20 cellular contexts compared by ENCODE assay signal in genomic region chr20:45851501-45851900, GRCh38. TPM values are rescaled to one million over a fixed set of nuclear protein-coding genes. Genes with fewer than 3 reads are reported as not detected.
DNase-seq lines count a peak whose midpoint lies in the region; ATAC-seq, FAIRE-seq and TF ChIP-seq lines count a peak whose summit lies in the region.
"Had no signal": no experiment of that assay in that cellular context is flagged by ENCODE, and none has a peak within 500 bp of the region (broad histone marks: within the 10 kb centered on the region; RNA-seq: fewer than 3 reads in every experiment).

No MANE protein-coding gene starts in this region.

- H3K36me3 Mint-ChIP-seq in GM23338 (ENCODE audit: low read depth), result peaks cover 32% of the 10 kb centered on the region

- no peak for FAIRE-seq in K562 (lab: Jason Lieb, UNC)
- FAIRE-seq: G401.6 had no signal

- no peaks in the 10 kb centered on the region for H3K9me1 ChIP-seq in K562 (ENCODE audit: control insufficient read depth, insufficient read depth, low read length)

- no peak overlapping the region for H3K4me3 ChIP-seq in GM23338
- H3K4me3 ChIP-seq in K562, result no peak overlapping the region
- H3K4me3 ChIP-seq: PC-9, SJSA1 had no signal

- TF ChIP-seq EP300 in K562 (IDR thresholded peaks at IDR 0.05; ENCODE audit: low read length), result no peak

- no peak for TF ChIP-seq RAD21 in K562 (CRISPR knock-in tag; conservative IDR thresholded peaks at IDR 0.05 in 1 of 2, IDR thresholded peaks at IDR 0.05 in 1 of 2)

- peaks cover 5% of the 10 kb centered on the region for H3K9me3 ChIP-seq in K562 (replicated peaks; ENCODE audit: control insufficient read depth, insufficient read depth, low read depth, low read length)
- H3K9me3 ChIP-seq: Caco-2, SJSA1 had no signal

- H3K79me2 ChIP-seq in GM23338 (replicated peaks; ENCODE audit: insufficient read depth) (peaks cover 32% of the 10 kb centered on the region), K562 (ENCODE audit: control insufficient read depth, insufficient read depth, low read length) (peaks cover 8% of the 10 kb centered on the region)

- H3K27ac ChIP-seq in GM23338 (ENCODE audit: low read depth) (peak overlapping the region; percentile 75; the same call in 1 of the 2 replicates), K562 (ENCODE audit: extremely low read depth, low read depth, low read length) (peak overlapping the region; percentile 63)
- H3K27ac ChIP-seq: C4-2B, KMS-11, PC-9, SJSA1 had no signal

- H3K4me1 Mint-ChIP-seq in GM23338, result peaks cover 41% of the 10 kb centered on the region

- H3K9ac ChIP-seq in K562 (ENCODE audit: insufficient read depth in 1 of 2, low read depth in 2 of 2, low read length in 2 of 2), result peak overlapping the region in 1 of 2 experiments; percentile 6; a peak in 1 of 4 replicates
- H3K9ac ChIP-seq: KMS-11 had no signal

- no peak overlapping the region for H3K27ac Mint-ChIP-seq in GM23338
- H3K27ac Mint-ChIP-seq: B cell; CD8-positive, alpha-beta T cell had no signal

- no peak overlapping the region for H3K4me3 Mint-ChIP-seq in GM23338
- H3K4me3 Mint-ChIP-seq: B cell; CD8-positive, alpha-beta T cell had no signal

- H3F3A ChIP-seq in GM23338 (replicated peaks; ENCODE audit: low read depth), result no peaks in the 10 kb centered on the region; the same call in 1 of the 2 replicates

- H3K27me3 Mint-ChIP-seq in GM23338 (ENCODE audit: insufficient read depth, low read depth, poor library complexity), result peaks cover 12% of the 10 kb centered on the region
- H3K27me3 Mint-ChIP-seq: B cell had no signal

- no peak for TF ChIP-seq CTCF in GM23338 (conservative IDR thresholded peaks at IDR 0.05; ENCODE audit: low read depth in 2 of 2)
- TF ChIP-seq CTCF in K562 (IDR thresholded peaks at IDR 0.05 in 2 of 3, conservative IDR thresholded peaks at IDR 0.05 in 1 of 3; ENCODE audit: insufficient read depth in 2 of 3, low read depth in 1 of 3, low read length in 3 of 3), result no peak

- peaks cover 6% of the 10 kb centered on the region; the same call in 1 of the 2 replicates for H3K36me3 ChIP-seq in GM23338 (ENCODE audit: insufficient read depth)
- peaks cover 14% of the 10 kb centered on the region; the same call in 2 of the 3 replicates for H3K36me3 ChIP-seq in K562 (ENCODE audit: control insufficient read depth, insufficient read depth, low read length)

- ATAC-seq in GM23338 (no peak), K562 (no peak), GM18517 (IDR thresholded peaks at IDR 0.05; ENCODE audit: unreplicated experiment) (no peak)
- ATAC-seq: CD8-positive, alpha-beta T cell had no signal

- no peaks in the 10 kb centered on the region for H3K9me2 ChIP-seq in GM23338 (ENCODE audit: insufficient read depth)

- no peak overlapping the region for H2AFZ ChIP-seq in GM23338
- no peak overlapping the region for H2AFZ ChIP-seq in K562 (ENCODE audit: low read depth, low read length)
- H2AFZ ChIP-seq: PC-9 had no signal

- POLR2A ChIA-PET in K562 (lab: Yijun Ruan, JAX), result interaction anchor here (0.7 to 2.3 kb wide), 3 partner anchors 10 to 44 kb away, joined by 3 to 19 read pairs (median 3); no protein-coding TSS in a partner anchor

- in situ Hi-C loops in K562 (cut with MboI), result no loop called here

- H4K20me1 ChIP-seq in GM23338 (replicated peaks; ENCODE audit: insufficient read depth) (no peaks in the 10 kb centered on the region), K562 (replicated peaks; ENCODE audit: control insufficient read depth, insufficient read depth, low read length) (no peaks in the 10 kb centered on the region)

- TF ChIP-seq POLR2A in K562 (conservative IDR thresholded peaks at IDR 0.05), result no peak

- no peaks in the 10 kb centered on the region for H3K9me3 Mint-ChIP-seq in GM23338
- H3K9me3 Mint-ChIP-seq: CD8-positive, alpha-beta T cell had no signal

- peak overlapping the region; percentile 40; the same call in 1 of the 2 replicates for H3K4me2 ChIP-seq in GM23338
- peak overlapping the region; percentile 33 for H3K4me2 ChIP-seq in K562 (ENCODE audit: insufficient read depth, low read length)
- H3K4me2 ChIP-seq: KMS-11, PC-9 had no signal

- CTCF ChIA-PET in K562 (lab: Yijun Ruan, JAX; ENCODE audit: low intra/inter-chr PET ratio), result no interaction called here

- H3K27me3 ChIP-seq in GM23338 (ENCODE audit: insufficient read depth) (no peaks in the 10 kb centered on the region), K562 (ENCODE audit: control insufficient read depth in 2 of 2, insufficient read depth in 2 of 2, low read length in 2 of 2) (no peaks in the 10 kb centered on the region)
- H3K27me3 ChIP-seq: SJSA1 had no signal

- intact Hi-C loops in K562 (cut with micrococcal nuclease), result no loop called here

- H3K4me1 ChIP-seq in GM23338 (ENCODE audit: insufficient read depth) (peaks cover 35% of the 10 kb centered on the region), K562 (replicated peaks in 1 of 2; ENCODE audit: control insufficient read depth in 2 of 2, insufficient read depth in 2 of 2, low read length in 2 of 2) (peaks cover 18 to 23% of the 10 kb centered on the region in 2 experiments; a peak in 4 of 5 replicates)

- DNase-seq in GM23338 (ENCODE audit: low spot score), result no peak
- DNase-seq in K562 (ENCODE audit: extremely low read depth in 1 of 4, low spot score in 3 of 4), result no peak
- DNase-seq: Caco-2; CD8-positive, alpha-beta T cell; GOT3; HCEC 1CT; IMR-90; MM.1S; NCI-H2029; NCI-H446; NCI-H524 treated with DMSO at 0.1 percent for 48 hours; NCI-H774; PC-9 had no signal

- BruUV-seq in K562 (replicated peaks; lab: Mats Ljungman, UMichigan), result no TSS peak

RNA-seq across cellular contexts. Expression of gene ACOT8, which starts 5.7 kb away (rescaled TPM):
- 55.6 and 75.2 TPM in 2 replicates for total RNA-seq in GM23338 (2014; rRNA removed; shearing (Covaris generic))
- polyA plus RNA-seq in GM23338 (2016; fragmentation: Nextera tagmentation; extraction: Ambion mirVana) (42.0 and 43.1 TPM in 2 replicates), K562 (2011; rRNA removed) (34.9 and 48.0 TPM in 2 replicates), K562 (2014; fragmentation: Illumina TruSeq; extraction: Trizol) (20.7 and 25.8 TPM in 2 replicates), K562 (2014; fragmentation: Nextera tagmentation; extraction: Ambion mirVana) (10 to 100 TPM in 1 of 2 experiments, 1 to 10 TPM in 1; 8.2 to 14.9 TPM), K562 (2014; rRNA removed) (46.7 and 49.5 TPM in 2 replicates)
- total RNA-seq in K562 (2011; cell fraction: chromatin; rRNA removed; ENCODE audit: low replicate concordance), result 26.4 and 48.0 TPM in 2 replicates
- 49.1 and 51.5 TPM in 2 replicates for total RNA-seq in K562 (2011; cell fraction: nucleolus; rRNA removed)
- total RNA-seq in K562 (2011; cell fraction: nucleoplasm; rRNA removed), result 48.7 and 49.7 TPM in 2 replicates
- total RNA-seq in K562 (2014; rRNA removed) (36.7 and 49.8 TPM in 2 replicates), K562 (2014; rRNA removed; fragmentation: Illumina TruSeq; extraction: Trizol) (11.9 and 13.0 TPM in 2 replicates), K562 (2015; rRNA removed; fragmentation: Illumina TruSeq; extraction: Trizol) (18.3 and 20.3 TPM in 2 replicates), K562 (2021) (24.5 and 28.5 TPM in 2 replicates)
- 75.9 and 83.3 TPM in 2 replicates for polyA plus RNA-seq in K562 (2011; cell fraction: cytosol; rRNA removed)
- 61.2 and 65.3 TPM in 2 replicates for polyA plus RNA-seq in K562 (2011; cell fraction: nucleus; rRNA removed)
- polyA plus RNA-seq in K562 (2012), result 25.1 and 57.1 TPM in 2 replicates
- 16.0 and 16.3 TPM in 2 replicates for polyA minus RNA-seq in K562 (2011; rRNA and poly(A)+ RNA removed)
- 17.0 and 19.4 TPM in 2 replicates for polyA minus RNA-seq in K562 (2011; cell fraction: cytosol; rRNA and poly(A)+ RNA removed)
- polyA minus RNA-seq in K562 (2011; cell fraction: nucleus; rRNA and poly(A)+ RNA removed), result 22.6 and 28.4 TPM in 2 replicates

RNA-seq across cellular contexts. Expression of gene ZSWIM3, which starts 5.9 kb away (rescaled TPM):
- total RNA-seq in GM23338 (2014; rRNA removed; shearing (Covaris generic)), result 7.5 and 8.2 TPM in 2 replicates
- polyA plus RNA-seq in GM23338 (2016; fragmentation: Nextera tagmentation; extraction: Ambion mirVana), result 2.0 and 3.0 TPM in 2 replicates
- total RNA-seq in K562 (2011; cell fraction: chromatin; rRNA removed; ENCODE audit: low replicate concordance), result 3.7 and 6.4 TPM in 2 replicates
- total RNA-seq in K562 (2011; cell fraction: nucleolus; rRNA removed), result 4.2 and 5.5 TPM in 2 replicates
- 3.1 and 3.6 TPM in 2 replicates for total RNA-seq in K562 (2011; cell fraction: nucleoplasm; rRNA removed)
- 2.4 and 2.7 TPM in 2 replicates for total RNA-seq in K562 (2014; rRNA removed)
- 2.6 and 2.8 TPM in 2 replicates for total RNA-seq in K562 (2014; rRNA removed; fragmentation: Illumina TruSeq; extraction: Trizol)
- total RNA-seq in K562 (2015; rRNA removed; fragmentation: Illumina TruSeq; extraction: Trizol), result 3.6 and 4.0 TPM in 2 replicates
- total RNA-seq in K562 (2021), result 2.5 and 2.9 TPM in 2 replicates
- polyA plus RNA-seq in K562 (2011; rRNA removed), result 4.3 and 5.4 TPM in 2 replicates
- polyA plus RNA-seq in K562 (2011; cell fraction: cytosol; rRNA removed), result 4.5 and 4.6 TPM in 2 replicates
- polyA plus RNA-seq in K562 (2011; cell fraction: nucleus; rRNA removed), result 3.4 and 3.6 TPM in 2 replicates
- polyA plus RNA-seq in K562 (2012), result 2.2 and 3.5 TPM in 2 replicates
- 2.6 and 3.0 TPM in 2 replicates for polyA plus RNA-seq in K562 (2014; fragmentation: Illumina TruSeq; extraction: Trizol)
- 1 to 10 TPM; 1.7 to 1.8 TPM for polyA plus RNA-seq in K562 (2014; fragmentation: Nextera tagmentation; extraction: Ambion mirVana)
- 1.8 and 3.7 TPM in 2 replicates for polyA plus RNA-seq in K562 (2014; rRNA removed)
- 7.4 and 7.9 TPM in 2 replicates for polyA minus RNA-seq in K562 (2011; rRNA and poly(A)+ RNA removed)
- polyA minus RNA-seq in K562 (2011; cell fraction: cytosol; rRNA and poly(A)+ RNA removed), result 3.4 and 4.7 TPM in 2 replicates
- 0.81 and 3.1 TPM in 2 replicates for polyA minus RNA-seq in K562 (2011; cell fraction: nucleus; rRNA and poly(A)+ RNA removed)

RNA-seq across cellular contexts. Expression of gene SNX21, which starts 17.9 kb away (rescaled TPM):
- 26.7 and 31.5 TPM in 2 replicates for total RNA-seq in GM23338 (2014; rRNA removed; shearing (Covaris generic))
- polyA plus RNA-seq in GM23338 (2016; fragmentation: Nextera tagmentation; extraction: Ambion mirVana) (13.3 and 15.5 TPM in 2 replicates), K562 (2011; rRNA removed) (0.18 TPM in 2 replicates), K562 (2014; fragmentation: Illumina TruSeq; extraction: Trizol) (0.22 and 0.26 TPM in 2 replicates), K562 (2014; fragmentation: Nextera tagmentation; extraction: Ambion mirVana) (under 1 TPM; 0.10 to 0.42 TPM), K562 (2014; rRNA removed) (0.58 and 1.2 TPM in 2 replicates)
- 1.0 and 1.1 TPM in 2 replicates for total RNA-seq in K562 (2011; cell fraction: chromatin; rRNA removed; ENCODE audit: low replicate concordance)
- 0.92 and 1.0 TPM in 2 replicates for total RNA-seq in K562 (2011; cell fraction: nucleolus; rRNA removed)
- 0.61 and 0.95 TPM in 2 replicates for total RNA-seq in K562 (2011; cell fraction: nucleoplasm; rRNA removed)
- total RNA-seq in K562 (2014; rRNA removed) (0.65 and 0.91 TPM in 2 replicates), K562 (2014; rRNA removed; fragmentation: Illumina TruSeq; extraction: Trizol) (0.18 and 0.19 TPM in 2 replicates), K562 (2015; rRNA removed; fragmentation: Illumina TruSeq; extraction: Trizol) (0.57 and 0.69 TPM in 2 replicates), K562 (2021) (0.65 and 1.2 TPM in 2 replicates)
- 0.49 and 1.7 TPM in 2 replicates for polyA plus RNA-seq in K562 (2011; cell fraction: cytosol; rRNA removed)
- polyA plus RNA-seq in K562 (2011; cell fraction: nucleus; rRNA removed), result 0.58 TPM in 2 replicates
- 0.83 and 2.7 TPM in 2 replicates for polyA plus RNA-seq in K562 (2012)
- polyA minus RNA-seq in K562 (2011; rRNA and poly(A)+ RNA removed), result 0.06 and 0.07 TPM in 2 replicates
- 0.91 TPM in 1 of 2 replicates, not detected in the other for polyA minus RNA-seq in K562 (2011; cell fraction: cytosol; rRNA and poly(A)+ RNA removed)
- 0.56 and 0.67 TPM in 2 replicates for polyA minus RNA-seq in K562 (2011; cell fraction: nucleus; rRNA and poly(A)+ RNA removed)

RNA-seq across cellular contexts. Expression of gene TNNC2, which starts 24.4 kb away (rescaled TPM):
- total RNA-seq in GM23338 (2014; rRNA removed; shearing (Covaris generic)), result 0.59 TPM in 1 of 2 replicates, not detected in the other
- polyA plus RNA-seq in GM23338 (2016; fragmentation: Nextera tagmentation; extraction: Ambion mirVana), result 32.5 and 33.3 TPM in 2 replicates
- not detected in 2 replicates for total RNA-seq in K562 (2011; cell fraction: chromatin; rRNA removed; ENCODE audit: low replicate concordance)
- not detected in 2 replicates for total RNA-seq in K562 (2011; cell fraction: nucleolus; rRNA removed)
- not detected in 2 replicates for total RNA-seq in K562 (2011; cell fraction: nucleoplasm; rRNA removed)
- not detected in 2 replicates for total RNA-seq in K562 (2014; rRNA removed)
- not detected in 2 replicates for total RNA-seq in K562 (2014; rRNA removed; fragmentation: Illumina TruSeq; extraction: Trizol)
- not detected in 2 replicates for total RNA-seq in K562 (2015; rRNA removed; fragmentation: Illumina TruSeq; extraction: Trizol)
- not detected in 2 replicates for total RNA-seq in K562 (2021)
- polyA plus RNA-seq in K562 (2011; rRNA removed), result not detected in 2 replicates
- polyA plus RNA-seq in K562 (2011; cell fraction: cytosol; rRNA removed), result not detected in 2 replicates
- 0.21 TPM in 1 of 2 replicates, not detected in the other for polyA plus RNA-seq in K562 (2011; cell fraction: nucleus; rRNA removed)
- polyA plus RNA-seq in K562 (2012), result 0.12 TPM in 1 of 2 replicates, not detected in the other
- not detected in 2 replicates for polyA plus RNA-seq in K562 (2014; fragmentation: Illumina TruSeq; extraction: Trizol)
- not detected for polyA plus RNA-seq in K562 (2014; fragmentation: Nextera tagmentation; extraction: Ambion mirVana)
- polyA plus RNA-seq in K562 (2014; rRNA removed), result not detected in 2 replicates
- not detected in 2 replicates for polyA minus RNA-seq in K562 (2011; rRNA and poly(A)+ RNA removed)
- not detected in 2 replicates for polyA minus RNA-seq in K562 (2011; cell fraction: cytosol; rRNA and poly(A)+ RNA removed)
- not detected in 2 replicates for polyA minus RNA-seq in K562 (2011; cell fraction: nucleus; rRNA and poly(A)+ RNA removed)
- total RNA-seq: B cell, Caco-2, IMR-90, PC-9, Right ventricle myocardium inferior, SJSA1 had no signal

RNA-seq across cellular contexts. Expression of gene ZSWIM1, which starts 29.5 kb away (rescaled TPM):
- total RNA-seq in GM23338 (2014; rRNA removed; shearing (Covaris generic)), result 16.2 and 17.6 TPM in 2 replicates
- polyA plus RNA-seq in GM23338 (2016; fragmentation: Nextera tagmentation; extraction: Ambion mirVana), result 11.5 and 12.7 TPM in 2 replicates
- total RNA-seq in K562 (2011; cell fraction: chromatin; rRNA removed; ENCODE audit: low replicate concordance), result 14.3 and 28.8 TPM in 2 replicates
- total RNA-seq in K562 (2011; cell fraction: nucleolus; rRNA removed), result 16.2 and 16.7 TPM in 2 replicates
- total RNA-seq in K562 (2011; cell fraction: nucleoplasm; rRNA removed), result 19.3 and 20.7 TPM in 2 replicates
- total RNA-seq in K562 (2014; rRNA removed), result 11.6 and 14.1 TPM in 2 replicates
- 9.0 and 9.5 TPM in 2 replicates for total RNA-seq in K562 (2014; rRNA removed; fragmentation: Illumina TruSeq; extraction: Trizol)
- 11.2 and 11.7 TPM in 2 replicates for total RNA-seq in K562 (2015; rRNA removed; fragmentation: Illumina TruSeq; extraction: Trizol)
- total RNA-seq in K562 (2021), result 13.8 and 15.6 TPM in 2 replicates
- polyA plus RNA-seq in K562 (2011; rRNA removed), result 7.4 and 12.1 TPM in 2 replicates
- polyA plus RNA-seq in K562 (2011; cell fraction: cytosol; rRNA removed), result 14.1 and 15.5 TPM in 2 replicates
- 21.0 and 32.5 TPM in 2 replicates for polyA plus RNA-seq in K562 (2011; cell fraction: nucleus; rRNA removed)
- 10.9 and 13.6 TPM in 2 replicates for polyA plus RNA-seq in K562 (2012)
- 13.7 and 14.7 TPM in 2 replicates for polyA plus RNA-seq in K562 (2014; fragmentation: Illumina TruSeq; extraction: Trizol)
- 1 to 10 TPM; 2.5 to 3.1 TPM for polyA plus RNA-seq in K562 (2014; fragmentation: Nextera tagmentation; extraction: Ambion mirVana)
- 7.0 and 7.3 TPM in 2 replicates for polyA plus RNA-seq in K562 (2014; rRNA removed)
- polyA minus RNA-seq in K562 (2011; rRNA and poly(A)+ RNA removed), result 18.4 and 23.1 TPM in 2 replicates
- 16.7 and 17.3 TPM in 2 replicates for polyA minus RNA-seq in K562 (2011; cell fraction: cytosol; rRNA and poly(A)+ RNA removed)
- 7.1 and 12.0 TPM in 2 replicates for polyA minus RNA-seq in K562 (2011; cell fraction: nucleus; rRNA and poly(A)+ RNA removed)

Comparison
In these comparisons a context has a peak if more than half of its experiments do, and no peak if none do; other contexts are left out.
1. RNA of gene SNX21, which starts 17.9 kb away (total RNA-seq): 26.7 to 31.5 TPM in GM23338; 0.18 to 1.2 TPM in K562; every median in the first group is over 10 times any median in the second.